In the genomic region with DNA sequence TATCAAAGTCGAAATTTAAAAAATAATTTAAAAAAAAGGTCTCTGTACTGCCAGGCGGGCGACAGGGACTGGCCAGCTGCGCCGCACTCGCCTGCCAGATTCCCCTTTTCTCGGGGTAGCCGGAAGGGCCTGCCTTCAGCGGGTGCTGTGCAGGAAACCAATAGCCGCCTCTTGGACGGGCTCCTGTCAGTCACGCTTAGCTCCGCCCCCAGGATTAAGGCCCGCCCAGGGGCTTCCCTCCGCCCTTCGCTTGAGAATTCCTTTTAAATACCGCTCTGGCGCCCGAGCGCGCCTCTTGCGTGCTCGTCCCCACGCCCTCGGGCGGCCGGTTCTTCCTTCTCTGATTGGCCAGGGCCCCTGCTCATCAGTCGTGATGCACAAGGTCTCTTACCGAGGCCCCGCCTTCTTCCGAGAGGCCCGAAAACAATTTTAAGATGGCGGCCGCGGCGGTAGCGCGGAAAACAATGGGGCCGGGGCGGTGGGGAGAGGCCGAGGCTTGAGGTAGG, we compare ENCODE assay signal across 8 cellular contexts. TPM values are rescaled to one million over a fixed set of nuclear protein-coding genes. Genes with fewer than 3 reads are reported as not detected.
A peak's percentile ranks its signal among the peaks of the same experiment; 100 is the strongest.
DNase-seq lines count a peak whose midpoint lies in the region; ATAC-seq, FAIRE-seq and TF ChIP-seq lines count a peak whose summit lies in the region.

A gene with protein sequence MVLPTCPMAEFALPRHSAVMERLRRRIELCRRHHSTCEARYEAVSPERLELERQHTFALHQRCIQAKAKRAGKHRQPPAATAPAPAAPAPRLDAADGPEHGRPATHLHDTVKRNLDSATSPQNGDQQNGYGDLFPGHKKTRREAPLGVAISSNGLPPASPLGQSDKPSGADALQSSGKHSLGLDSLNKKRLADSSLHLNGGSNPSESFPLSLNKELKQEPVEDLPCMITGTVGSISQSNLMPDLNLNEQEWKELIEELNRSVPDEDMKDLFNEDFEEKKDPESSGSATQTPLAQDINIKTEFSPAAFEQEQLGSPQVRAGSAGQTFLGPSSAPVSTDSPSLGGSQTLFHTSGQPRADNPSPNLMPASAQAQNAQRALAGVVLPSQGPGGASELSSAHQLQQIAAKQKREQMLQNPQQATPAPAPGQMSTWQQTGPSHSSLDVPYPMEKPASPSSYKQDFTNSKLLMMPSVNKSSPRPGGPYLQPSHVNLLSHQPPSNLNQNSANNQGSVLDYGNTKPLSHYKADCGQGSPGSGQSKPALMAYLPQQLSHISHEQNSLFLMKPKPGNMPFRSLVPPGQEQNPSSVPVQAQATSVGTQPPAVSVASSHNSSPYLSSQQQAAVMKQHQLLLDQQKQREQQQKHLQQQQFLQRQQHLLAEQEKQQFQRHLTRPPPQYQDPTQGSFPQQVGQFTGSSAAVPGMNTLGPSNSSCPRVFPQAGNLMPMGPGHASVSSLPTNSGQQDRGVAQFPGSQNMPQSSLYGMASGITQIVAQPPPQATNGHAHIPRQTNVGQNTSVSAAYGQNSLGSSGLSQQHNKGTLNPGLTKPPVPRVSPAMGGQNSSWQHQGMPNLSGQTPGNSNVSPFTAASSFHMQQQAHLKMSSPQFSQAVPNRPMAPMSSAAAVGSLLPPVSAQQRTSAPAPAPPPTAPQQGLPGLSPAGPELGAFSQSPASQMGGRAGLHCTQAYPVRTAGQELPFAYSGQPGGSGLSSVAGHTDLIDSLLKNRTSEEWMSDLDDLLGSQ (plus strand): TSS at position 411 of the 506 bp plus-strand sequence. CDS start 291 bp downstream, outside the sequence.

- H3K4me1 ChIP-seq in BE2C, result peaks cover 3% of the 10 kb centered on the region

- peak within 1 kb of the TSS; percentile 92 for H3K4me3 ChIP-seq in BE2C (ENCODE audit: low read depth, low read length)

- FAIRE-seq in colon (lab: Jason Lieb, UNC), result peak; percentile 73

- H3K27me3 ChIP-seq in BE2C, result no peaks in the 10 kb centered on the region

- H3K36me3 ChIP-seq in BE2C, result peaks cover 50% of the 10 kb centered on the region

- H3K9me3 ChIP-seq in BE2C, result no peaks in the 10 kb centered on the region

- TF ChIP-seq CTCF in BE2C (IDR thresholded peaks at IDR 0.05; ENCODE audit: low read depth, low read length), result no peak

- peak; percentile 94 for ATAC-seq in HG03460 (IDR thresholded peaks at IDR 0.05; ENCODE audit: unreplicated experiment)

- DNase-seq in BE2C, result peak; percentile 100
- DNase-seq in GM19240 (ENCODE audit: insufficient read length, low spot score), result peak; percentile 96
- DNase-seq in NCI-H526 (lab: John Stamatoyannopoulos, UW), result peak; percentile 97 to 99
- DNase-seq in activated CD4-positive, alpha-beta T cell treated with anti-CD3 and anti-CD28 coated beads for 48 hours, result peak; percentile 100
- DNase-seq in kidney tubule cell (ENCODE audit: low spot score), result peak; percentile 100
- peak; percentile 91 to 99 (median 96) for DNase-seq in stimulated activated CD4-positive, alpha-beta T cell treated with anti-CD3 and anti-CD28 coated beads, Interleukin-1b, Interleukin-23, amount 100 ng/mL, for 24 hours (ENCODE audit: low read depth in 4 of 4, low spot score in 1 of 4)

RNA-seq across cellular contexts. Expression of the gene that starts here (rescaled TPM):
- 21.4 TPM for polyA plus RNA-seq in BE2C (2012; ENCODE audit: insufficient read depth, insufficient read length, low read depth)

Comparison
In these comparisons a context has a peak if more than half of its experiments do, and no peak if none do; other contexts are left out.
1. Peak in every context shown above with its lines: DNase-seq, ATAC-seq and H3K4me3 ChIP-seq.